In genomic region chr21:33560965-33561364, GRCh38 we compare ENCODE assay signal across 26 cellular contexts. TPM values are rescaled to one million over a fixed set of nuclear protein-coding genes. Genes with fewer than 3 reads are reported as not detected.
DNase-seq lines count a peak whose midpoint lies in the region; ATAC-seq and TF ChIP-seq lines count a peak whose summit lies in the region.
"Had no signal": no experiment of that assay in that cellular context is flagged by ENCODE, and none has a peak within 500 bp of the region (broad histone marks: within the 10 kb centered on the region; RNA-seq: fewer than 3 reads in every experiment).

No MANE protein-coding gene starts in this region.

- H3K36me3 ChIP-seq in smooth muscle cell (ENCODE audit: low read depth) = peaks cover 44% of the 10 kb centered on the region
- peaks cover 0 to 100% (median 41%) of the 10 kb centered on the region in 9 donors for H3K36me3 ChIP-seq in heart right ventricle

- no peak overlapping the region for H3K4me3 Mint-ChIP-seq in activated naive CD4-positive, alpha-beta T cell treated with anti-CD3 and anti-CD28 coated beads for 36 hours
- H3K4me3 Mint-ChIP-seq in IgD-negative memory B cell = no peak overlapping the region
- no peak overlapping the region for H3K4me3 Mint-ChIP-seq in chondrocyte (ENCODE audit: unreplicated experiment)
- no peak overlapping the region for H3K4me3 Mint-ChIP-seq in stimulated activated memory B cell treated with anti-CD40 and anti-IgM and Interleukin-4, amounts not matched to agents 10 μg/mL and 1 μg/mL and 100 μg/mL, for 72 hours
- H3K4me3 Mint-ChIP-seq: naive B cell had no signal

- peak overlapping the region; percentile 40 for H3K27ac ChIP-seq in smooth muscle cell (ENCODE audit: low read depth)
- H3K27ac ChIP-seq in heart right ventricle = no peak overlapping the region
- H3K27ac ChIP-seq: C4-2B, epithelial cell of prostate had no signal

- ATAC-seq in stimulated activated memory B cell treated with anti-CD40 and anti-IgM and Interleukin-4, amounts not matched to agents 10 μg/mL and 1 μg/mL and 100 μg/mL, for 72 hours = no peak
- ATAC-seq in heart right ventricle = no peak
- ATAC-seq: left colon, Panc1 had no signal

- no peaks in the 10 kb centered on the region for H3K27me3 Mint-ChIP-seq in activated naive CD4-positive, alpha-beta T cell treated with anti-CD3 and anti-CD28 coated beads for 36 hours (ENCODE audit: low read depth)
- H3K27me3 Mint-ChIP-seq in IgD-negative memory B cell (no peaks in the 10 kb centered on the region), chondrocyte (ENCODE audit: low read depth) (no peaks in the 10 kb centered on the region)
- H3K27me3 Mint-ChIP-seq in stimulated activated memory B cell treated with anti-CD40 and anti-IgM and Interleukin-4, amounts not matched to agents 10 μg/mL and 1 μg/mL and 100 μg/mL, for 72 hours = no peaks in the 10 kb centered on the region
- H3K27me3 Mint-ChIP-seq: naive B cell had no signal

- no peaks in the 10 kb centered on the region for H3K9me3 Mint-ChIP-seq in activated naive CD4-positive, alpha-beta T cell treated with anti-CD3 and anti-CD28 coated beads for 36 hours
- H3K9me3 Mint-ChIP-seq in IgD-negative memory B cell (peaks cover 0 to 2% (median 0%) of the 10 kb centered on the region in 3 donors), chondrocyte (ENCODE audit: low read depth) (no peaks in the 10 kb centered on the region)
- no peaks in the 10 kb centered on the region for H3K9me3 Mint-ChIP-seq in stimulated activated memory B cell treated with anti-CD40 and anti-IgM and Interleukin-4, amounts not matched to agents 10 μg/mL and 1 μg/mL and 100 μg/mL, for 72 hours
- H3K9me3 Mint-ChIP-seq: naive B cell had no signal

- H3K36me3 Mint-ChIP-seq in activated naive CD4-positive, alpha-beta T cell treated with anti-CD3 and anti-CD28 coated beads for 36 hours (ENCODE audit: low read depth) = peaks cover 46% of the 10 kb centered on the region
- peaks cover 8% of the 10 kb centered on the region for H3K36me3 Mint-ChIP-seq in IgD-negative memory B cell
- H3K36me3 Mint-ChIP-seq in chondrocyte (ENCODE audit: low read depth) = peaks cover 42% of the 10 kb centered on the region
- peaks cover 59% of the 10 kb centered on the region for H3K36me3 Mint-ChIP-seq in stimulated activated memory B cell treated with anti-CD40 and anti-IgM and Interleukin-4, amounts not matched to agents 10 μg/mL and 1 μg/mL and 100 μg/mL, for 72 hours

- no peak overlapping the region for H2AFZ ChIP-seq in smooth muscle cell (ENCODE audit: low read depth)

- no peak for DNase-seq in activated naive CD4-positive, alpha-beta T cell treated with anti-CD3 and anti-CD28 coated beads for 36 hours
- DNase-seq in activated naive CD4-positive, alpha-beta T cell (lab: John Stamatoyannopoulos, UW) = no peak
- DNase-seq in chondrocyte (ENCODE audit: low spot score) (no peak), smooth muscle cell (lab: John Stamatoyannopoulos, UW; ENCODE audit: unreplicated experiment) (no peak), GM13976 (ENCODE audit: low spot score) (no peak), heart right ventricle (no peak)
- DNase-seq: activated CD4-positive, alpha-beta T cell treated with anti-CD3 and anti-CD28 coated beads for 48 hours; activated CD8-positive, alpha-beta memory T cell treated with anti-CD3 and anti-CD28 coated beads, Interleukin-2, amount 50 U/mL, for 4 hours; aorta; central memory CD4-positive, alpha-beta T cell; DMS53; GF-D8; head of caudate nucleus; left colon; mesendoderm; naive B cell; NCI-H1092; NCI-H1930; posterior cingulate gyrus; sigmoid colon; stimulated activated CD8-positive, alpha-beta memory T cell treated with anti-CD3 and anti-CD28 coated beads, Interleukin-4, amount 100 ng/mL, for 48 hours had no signal

- CTCF ChIA-PET in activated naive CD4-positive, alpha-beta T cell treated with anti-CD3 and anti-CD28 coated beads for 36 hours (lab: Charles Lee) = no interaction called here

- intact Hi-C loops in activated naive CD4-positive, alpha-beta T cell treated with anti-CD3 and anti-CD28 coated beads for 36 hours (cut with micrococcal nuclease) = no loop called here
- intact Hi-C loops in heart right ventricle (cut with DNase I) = no loop called here

- H3K9me3 ChIP-seq in smooth muscle cell (replicated peaks; ENCODE audit: low read depth) (no peaks in the 10 kb centered on the region), heart right ventricle (no peaks in the 10 kb centered on the region)
- H3K9me3 ChIP-seq: sigmoid colon had no signal

- H3K27ac Mint-ChIP-seq in activated naive CD4-positive, alpha-beta T cell treated with anti-CD3 and anti-CD28 coated beads for 36 hours = peak overlapping the region; percentile 22
- H3K27ac Mint-ChIP-seq in IgD-negative memory B cell (peak overlapping the region in 2 of 3 donors; percentile 75 to 88), chondrocyte (ENCODE audit: unreplicated experiment) (peak overlapping the region; percentile 34)
- H3K27ac Mint-ChIP-seq in stimulated activated memory B cell treated with anti-CD40 and anti-IgM and Interleukin-4, amounts not matched to agents 10 μg/mL and 1 μg/mL and 100 μg/mL, for 72 hours = no peak overlapping the region

- no peak for TF ChIP-seq CTCF in chondrocyte (IDR thresholded peaks at IDR 0.05)
- no peak for TF ChIP-seq CTCF in smooth muscle cell (IDR thresholded peaks at IDR 0.05; ENCODE audit: borderline replicate concordance, insufficient read depth, poor library complexity, severe bottlenecking)
- TF ChIP-seq CTCF in GM13976 (IDR thresholded peaks at IDR 0.05; ENCODE audit: borderline replicate concordance, control extremely low read depth, extremely low read depth, insufficient read depth, missing control alignments) = no peak
- no peak for TF ChIP-seq CTCF in heart right ventricle (IDR thresholded peaks at IDR 0.05)

- H4K20me1 ChIP-seq in smooth muscle cell (ENCODE audit: low read depth) = peaks cover 99% of the 10 kb centered on the region

- H3K79me2 ChIP-seq in smooth muscle cell (ENCODE audit: low read depth) = peaks cover 99% of the 10 kb centered on the region

- no peak overlapping the region for H3K9ac ChIP-seq in smooth muscle cell (ENCODE audit: low read depth)

- in situ Hi-C loops in GM13976 (cut with MboI; ENCODE audit: low sequenced_read_pairs, unreplicated experiment) = no loop called here

- H3K4me1 Mint-ChIP-seq in activated naive CD4-positive, alpha-beta T cell treated with anti-CD3 and anti-CD28 coated beads for 36 hours (ENCODE audit: low read depth) = peaks cover 55% of the 10 kb centered on the region
- H3K4me1 Mint-ChIP-seq in IgD-negative memory B cell = peaks cover 12 to 22% (median 16%) of the 10 kb centered on the region in 3 donors
- peaks cover 21% of the 10 kb centered on the region for H3K4me1 Mint-ChIP-seq in chondrocyte (ENCODE audit: low read depth)
- peaks cover 28% of the 10 kb centered on the region for H3K4me1 Mint-ChIP-seq in stimulated activated memory B cell treated with anti-CD40 and anti-IgM and Interleukin-4, amounts not matched to agents 10 μg/mL and 1 μg/mL and 100 μg/mL, for 72 hours

- H3K4me1 ChIP-seq in smooth muscle cell (ENCODE audit: low read depth) (no peaks in the 10 kb centered on the region), heart right ventricle (peaks cover 0 to 46% (median 21%) of the 10 kb centered on the region in 9 donors)

- no peak overlapping the region for H3K4me3 ChIP-seq in smooth muscle cell
- no peak overlapping the region for H3K4me3 ChIP-seq in heart right ventricle
- H3K4me3 ChIP-seq: sigmoid colon had no signal

- H3K27me3 ChIP-seq in smooth muscle cell (ENCODE audit: low read depth) (no peaks in the 10 kb centered on the region), heart right ventricle (no peaks in the 10 kb centered on the region)
- H3K27me3 ChIP-seq: sigmoid colon had no signal

- no peak overlapping the region for H3K4me2 ChIP-seq in smooth muscle cell

- H3F3A ChIP-seq in smooth muscle cell (ENCODE audit: low read depth) = peaks cover 35% of the 10 kb centered on the region

RNA-seq across cellular contexts. Expression of gene SON, which starts 18.1 kb away (rescaled TPM):
- 100 to 1,000 TPM; 269 to 273 TPM for total RNA-seq in activated naive CD4-positive, alpha-beta T cell treated with anti-CD3 and anti-CD28 coated beads for 36 hours
- polyA plus RNA-seq in IgD-negative memory B cell (699 TPM), smooth muscle cell (286 and 404 TPM in 2 replicates), heart right ventricle (100 to 1,000 TPM in 1 of 2 donors, 10 to 100 TPM in 1; 53.6 to 235 TPM)
- total RNA-seq in chondrocyte (216 to 269 TPM (median 220 TPM) in 3 replicates), smooth muscle cell (164 and 304 TPM in 2 replicates), heart right ventricle (100 to 1,000 TPM; 137 to 176 (median 156) TPM)

RNA-seq across cellular contexts. Expression of gene GART, which starts 19.0 kb away (rescaled TPM):
- 100 to 1,000 TPM; 234 to 237 TPM for total RNA-seq in activated naive CD4-positive, alpha-beta T cell treated with anti-CD3 and anti-CD28 coated beads for 36 hours
- polyA plus RNA-seq in IgD-negative memory B cell (44.7 TPM), smooth muscle cell (29.0 and 31.5 TPM in 2 replicates), heart right ventricle (10 to 100 TPM; 11.3 to 26.0 TPM)
- total RNA-seq in chondrocyte (56.4 to 69.8 TPM (median 58.2 TPM) in 3 replicates), smooth muscle cell (38.3 and 62.1 TPM in 2 replicates), heart right ventricle (10 to 100 TPM; 30.7 to 52.6 (median 46.3) TPM)

RNA-seq across cellular contexts. Expression of gene DONSON, which starts 27.5 kb away (rescaled TPM):
- total RNA-seq in activated naive CD4-positive, alpha-beta T cell treated with anti-CD3 and anti-CD28 coated beads for 36 hours = 10 to 100 TPM; 35.6 to 42.4 TPM
- polyA plus RNA-seq in IgD-negative memory B cell (1.5 TPM), smooth muscle cell (38.0 and 41.0 TPM in 2 replicates), heart right ventricle (10 to 100 TPM; 13.2 to 17.9 TPM)
- total RNA-seq in chondrocyte (17.9 to 23.9 TPM (median 18.7 TPM) in 3 replicates), smooth muscle cell (39.9 and 41.7 TPM in 2 replicates), heart right ventricle (1 to 10 TPM; 3.3 to 6.9 (median 5.5) TPM)
